ENCODE assay signal across 12 cellular contexts in genomic region chr1:10511494-10511885, GRCh38. TPM values are rescaled to one million over a fixed set of nuclear protein-coding genes. Genes with fewer than 3 reads are reported as not detected.
DNase-seq lines count a peak whose midpoint lies in the region; ATAC-seq, FAIRE-seq and TF ChIP-seq lines count a peak whose summit lies in the region.
"Had no signal": no experiment of that assay in that cellular context is flagged by ENCODE, and none has a peak within 500 bp of the region (broad histone marks: within the 10 kb centered on the region; RNA-seq: fewer than 3 reads in every experiment).

No MANE protein-coding gene starts in this region.

- H3K4me1 Mint-ChIP-seq in activated T-cell treated with anti-CD3 and anti-CD28 coated beads, Interleukin-2, amount 50 U/mL, for 4 hours (ENCODE audit: low read depth) = peaks cover 81% of the 10 kb centered on the region
- H3K4me1 Mint-ChIP-seq in activated B cell treated with CpG ODN at 0.5 μM for 24 hours = peaks cover 51% of the 10 kb centered on the region

- WGBS in thymus = 48% methylated on average over 3 of the region's 3 CpGs

- no peaks in the 10 kb centered on the region for H3K36me3 ChIP-seq in keratinocyte (ENCODE audit: control insufficient read depth in 2 of 2, extremely low read depth in 1 of 2, insufficient read depth in 2 of 2, low read length in 2 of 2)
- no peaks in the 10 kb centered on the region for H3K36me3 ChIP-seq in thymus (ENCODE audit: control insufficient read depth, insufficient read depth)
- H3K36me3 ChIP-seq: ascending aorta had no signal

- H3K27me3 ChIP-seq in keratinocyte (ENCODE audit: control insufficient read depth, extremely low read depth, insufficient read depth, low read length) (no peaks in the 10 kb centered on the region), thymus (ENCODE audit: control insufficient read depth, insufficient read depth) (no peaks in the 10 kb centered on the region)
- H3K27me3 ChIP-seq: ascending aorta had no signal

- TF ChIP-seq CTCF in activated B cell treated with CpG ODN at 0.5 μM for 24 hours (IDR thresholded peaks at IDR 0.05) (no peak), keratinocyte (optimal IDR thresholded peaks at IDR 0.05 in 1 of 3, IDR thresholded peaks at IDR 0.05 in 1 of 3, conservative IDR thresholded peaks at IDR 0.05 in 1 of 3; ENCODE audit: extremely low read depth in 1 of 3, insufficient read depth in 2 of 3, low read length in 3 of 3) (no peak)

- H3K27me3 Mint-ChIP-seq in activated T-cell treated with anti-CD3 and anti-CD28 coated beads, Interleukin-2, amount 50 U/mL, for 4 hours (ENCODE audit: low read depth) = no peaks in the 10 kb centered on the region
- no peaks in the 10 kb centered on the region for H3K27me3 Mint-ChIP-seq in activated B cell treated with CpG ODN at 0.5 μM for 24 hours

- H3K9me3 ChIP-seq in keratinocyte (ENCODE audit: control insufficient read depth, low read depth, low read length) (no peaks in the 10 kb centered on the region), thymus (ENCODE audit: control insufficient read depth) (no peaks in the 10 kb centered on the region)
- H3K9me3 ChIP-seq: ascending aorta had no signal

- H3K4me3 Mint-ChIP-seq in activated T-cell treated with anti-CD3 and anti-CD28 coated beads, Interleukin-2, amount 50 U/mL, for 4 hours = peak overlapping the region; percentile 37
- no peak overlapping the region for H3K4me3 Mint-ChIP-seq in activated B cell treated with CpG ODN at 0.5 μM for 24 hours

- peak overlapping the region; percentile 45 for H3K9ac ChIP-seq in keratinocyte (ENCODE audit: control insufficient read depth, extremely low read depth, insufficient read depth, low read length)

- peak overlapping the region; percentile 67 for H3K27ac Mint-ChIP-seq in activated B cell treated with CpG ODN at 0.5 μM for 24 hours

- no peaks in the 10 kb centered on the region for H3K36me3 Mint-ChIP-seq in activated T-cell treated with anti-CD3 and anti-CD28 coated beads, Interleukin-2, amount 50 U/mL, for 4 hours (ENCODE audit: insufficient read depth)
- H3K36me3 Mint-ChIP-seq in activated B cell treated with CpG ODN at 0.5 μM for 24 hours (ENCODE audit: low read depth) = peaks cover 9% of the 10 kb centered on the region

- peak overlapping the region; percentile 78 for H3K4me2 ChIP-seq in keratinocyte (ENCODE audit: control insufficient read depth, extremely low read depth, insufficient read depth, low read depth, low read length)

- H3K79me2 ChIP-seq in keratinocyte (ENCODE audit: control insufficient read depth, insufficient read depth, low read length) = peaks cover 66% of the 10 kb centered on the region

- H3K4me1 ChIP-seq in keratinocyte (ENCODE audit: control insufficient read depth, extremely low read depth, insufficient read depth, low read length) (peaks cover 52% of the 10 kb centered on the region), thymus (ENCODE audit: control insufficient read depth, insufficient read depth, low read length) (peaks cover 28% of the 10 kb centered on the region)

- no peak for DNase-seq in activated T-cell treated with anti-CD3 and anti-CD28 coated beads, Interleukin-2, amount 50 U/mL, for 4 hours
- DNase-seq in activated T-cell treated with anti-CD3 and anti-CD28 coated beads, Interleukin-2, amount 50 U/mL, for 1 hour = no peak
- DNase-seq in activated B cell treated with CpG ODN at 0.5 μM for 24 hours = no peak
- no peak for DNase-seq in keratinocyte (ENCODE audit: low read depth, low spot score)
- DNase-seq in NCI-H2081 (lab: John Stamatoyannopoulos, UW) = no peak

- CTCF ChIA-PET in activated B cell treated with CpG ODN at 0.5 μM for 24 hours (lab: Charles Lee) = interaction anchor here (6.8 kb wide), 1 partner anchor 17 kb away, joined by 50 read pairs; no protein-coding TSS in a partner anchor

- dilution Hi-C loops in keratinocyte (cut with MboI; ENCODE audit: extremely low pct_ligation_motif_present, low sequenced_read_pairs) = no loop called here

- peak overlapping the region; percentile 87 for H3K27ac ChIP-seq in keratinocyte (ENCODE audit: control insufficient read depth, insufficient read depth, low read length)
- peak overlapping the region; percentile 89 for H3K27ac ChIP-seq in thymus (ENCODE audit: low read depth)

- no peak overlapping the region for H2AFZ ChIP-seq in keratinocyte (ENCODE audit: control insufficient read depth, low read length)

- FAIRE-seq in keratinocyte (lab: Jason Lieb, UNC) = no peak
- FAIRE-seq: TTC549 had no signal

- ATAC-seq in activated T-cell treated with anti-CD3 and anti-CD28 coated beads, Interleukin-2, amount 50 U/mL, for 4 hours = no peak
- ATAC-seq in activated B cell treated with CpG ODN at 0.5 μM for 24 hours (ENCODE audit: low read depth) = no peak
- ATAC-seq in HG03175 (IDR thresholded peaks at IDR 0.05; ENCODE audit: unreplicated experiment) = no peak
- no peak for ATAC-seq in GM21360 (IDR thresholded peaks at IDR 0.05; ENCODE audit: unreplicated experiment)
- ATAC-seq: left lobe of liver, sciatic nerve had no signal

- H3K4me3 ChIP-seq in keratinocyte (ENCODE audit: control insufficient read depth in 2 of 3, extremely low read depth in 1 of 3, insufficient read depth in 2 of 3, low read depth in 1 of 3, low read length in 3 of 3) (peak overlapping the region in 2 of 3 experiments; percentile 9 to 26), thymus (ENCODE audit: low read length) (no peak overlapping the region)

- intact Hi-C loops in activated B cell treated with CpG ODN at 0.5 μM for 24 hours (cut with micrococcal nuclease) = loop anchor here (5.0 kb wide), 1 partner anchor 46 kb away; no protein-coding TSS in a partner anchor

- POLR2A ChIA-PET in activated B cell treated with CpG ODN at 0.5 μM for 24 hours (lab: Charles Lee) = interaction anchor here (0.5 to 1.3 kb wide), 3 partner anchors 9 to 17 kb away, joined by 3 to 5 read pairs (median 4); no protein-coding TSS in a partner anchor

- H3K9me1 ChIP-seq in keratinocyte (ENCODE audit: control insufficient read depth, extremely low read depth, insufficient read depth, low read length) = peaks cover 2% of the 10 kb centered on the region

- no peaks in the 10 kb centered on the region for H3K9me3 Mint-ChIP-seq in activated T-cell treated with anti-CD3 and anti-CD28 coated beads, Interleukin-2, amount 50 U/mL, for 4 hours
- no peaks in the 10 kb centered on the region for H3K9me3 Mint-ChIP-seq in activated B cell treated with CpG ODN at 0.5 μM for 24 hours

- peaks cover 3% of the 10 kb centered on the region for H4K20me1 ChIP-seq in keratinocyte (ENCODE audit: control insufficient read depth, extremely low read depth, insufficient read depth, low read length)

RNA-seq across cellular contexts. Expression of gene PEX14, which starts 36.7 kb away (rescaled TPM):
- 10 to 100 TPM; 21.6 to 23.4 (median 22.2) TPM for total RNA-seq in activated T-cell treated with anti-CD3 and anti-CD28 coated beads, Interleukin-2, amount 50 U/mL, for 4 hours
- total RNA-seq in activated B cell treated with CpG ODN at 0.5 μM for 24 hours = 16.3 and 17.8 TPM in 2 replicates
- 7.3 to 19.4 TPM (median 8.4 TPM) in 3 replicates for polyA plus RNA-seq in keratinocyte
- 3.3 TPM for polyA plus RNA-seq in keratinocyte (2011; ENCODE audit: low read depth)
- 7.5 and 15.1 TPM in 2 replicates for polyA plus RNA-seq in keratinocyte (2011; cell fraction: cytosol; rRNA removed)
- polyA plus RNA-seq in keratinocyte (2011; cell fraction: nucleus; rRNA removed) = 35.5 and 39.3 TPM in 2 replicates
- 16.7 and 23.8 TPM in 2 replicates for polyA plus RNA-seq in keratinocyte (2012; ENCODE audit: low replicate concordance)
- polyA minus RNA-seq in keratinocyte = 9.4 to 18.0 TPM (median 10.6 TPM) in 3 replicates
- polyA minus RNA-seq in keratinocyte (2011; cell fraction: cytosol; rRNA and poly(A)+ RNA removed) = 14.6 TPM
- polyA minus RNA-seq in keratinocyte (2011; cell fraction: nucleus; rRNA and poly(A)+ RNA removed) = 12.5 and 18.2 TPM in 2 replicates
- 16.1 TPM for polyA plus RNA-seq in thymus

RNA-seq across cellular contexts. Expression of gene DFFA, which starts 39.2 kb away (rescaled TPM):
- total RNA-seq in activated T-cell treated with anti-CD3 and anti-CD28 coated beads, Interleukin-2, amount 50 U/mL, for 4 hours = 10 to 100 TPM; 62.9 to 81.5 (median 73.4) TPM
- 34.3 and 39.0 TPM in 2 replicates for total RNA-seq in activated B cell treated with CpG ODN at 0.5 μM for 24 hours
- polyA plus RNA-seq in keratinocyte (44.4 to 63.1 TPM (median 53.1 TPM) in 3 replicates), thymus (13.1 TPM)
- 35.4 TPM for polyA plus RNA-seq in keratinocyte (2011; ENCODE audit: low read depth)
- polyA plus RNA-seq in keratinocyte (2011; cell fraction: cytosol; rRNA removed) = 40.6 and 46.4 TPM in 2 replicates
- 31.0 and 31.3 TPM in 2 replicates for polyA plus RNA-seq in keratinocyte (2011; cell fraction: nucleus; rRNA removed)
- 18.7 and 58.0 TPM in 2 replicates for polyA plus RNA-seq in keratinocyte (2012; ENCODE audit: low replicate concordance)
- polyA minus RNA-seq in keratinocyte = 55.7 to 77.5 TPM (median 66.3 TPM) in 3 replicates
- polyA minus RNA-seq in keratinocyte (2011; cell fraction: cytosol; rRNA and poly(A)+ RNA removed) = 36.6 TPM
- 16.8 and 30.4 TPM in 2 replicates for polyA minus RNA-seq in keratinocyte (2011; cell fraction: nucleus; rRNA and poly(A)+ RNA removed)
